In the genomic region with DNA sequence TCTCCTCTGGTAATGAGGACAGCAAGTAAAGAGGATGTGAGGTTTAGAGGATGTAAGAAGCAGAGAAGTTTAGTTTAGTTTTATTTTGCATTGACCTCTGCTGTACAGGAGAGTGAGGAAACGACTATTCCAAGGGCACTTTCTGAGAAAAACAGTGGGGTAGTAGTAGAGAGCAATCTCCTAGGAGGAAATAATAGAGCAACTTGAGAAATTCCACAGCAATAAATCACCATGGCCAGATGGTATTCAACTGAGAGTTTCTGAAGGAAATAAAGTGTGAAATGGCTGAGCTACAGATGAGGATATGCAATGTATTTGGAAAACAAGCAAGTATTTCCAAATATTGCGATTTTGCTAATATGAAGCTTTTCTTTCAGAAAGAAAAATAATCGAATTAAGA, we compare ENCODE assay signal across 14 cellular contexts.
DNase-seq lines count a peak whose midpoint lies in the region; ATAC-seq and TF ChIP-seq lines count a peak whose summit lies in the region.
"Had no signal": no experiment of that assay in that cellular context is flagged by ENCODE, and none has a peak within 500 bp of the region (broad histone marks: within the 10 kb centered on the region; RNA-seq: fewer than 3 reads in every experiment).

No MANE protein-coding gene starts in this region.

- H3K27ac ChIP-seq in GM23338 (ENCODE audit: low read depth) = no peak overlapping the region
- H3K27ac ChIP-seq in SK-N-SH (ENCODE audit: low read depth in 2 of 2, low read length in 1 of 2) = peak overlapping the region; percentile 49 to 82
- no peak overlapping the region for H3K27ac ChIP-seq in vagina
- H3K27ac ChIP-seq: pancreas, thoracic aorta had no signal

- no peaks in the 10 kb centered on the region for H3K36me3 Mint-ChIP-seq in GM23338 (ENCODE audit: low read depth)

- CTCF ChIA-PET in SK-N-SH (lab: Yijun Ruan, JAX) = interaction anchor here (10.3 kb wide), 1 partner anchor 17 kb away, joined by 102 read pairs; no protein-coding TSS in a partner anchor

- WGBS in SK-N-SH (ENCODE audit: low lambda C conversion rate) = 59% methylated on average over 3 of the region's 3 CpGs

- no peaks in the 10 kb centered on the region for H3K4me1 ChIP-seq in GM23338 (ENCODE audit: insufficient read depth)
- H3K4me1 ChIP-seq in SK-N-SH (ENCODE audit: control insufficient read depth in 1 of 2, insufficient read depth in 2 of 2, low read depth in 1 of 2, low read length in 1 of 2) = peaks cover 0 to 7% of the 10 kb centered on the region in 2 experiments; a peak in 1 of 4 replicates
- H3K4me1 ChIP-seq in skeletal muscle satellite cell (ENCODE audit: control insufficient read depth, insufficient read depth, low read length) = peaks cover 7% of the 10 kb centered on the region
- H3K4me1 ChIP-seq in vagina = no peaks in the 10 kb centered on the region

- no peaks in the 10 kb centered on the region for H4K20me1 ChIP-seq in GM23338 (replicated peaks; ENCODE audit: insufficient read depth)
- H4K20me1 ChIP-seq in SK-N-SH (ENCODE audit: insufficient read depth) = no peaks in the 10 kb centered on the region

- H3K9me3 Mint-ChIP-seq in GM23338 = no peaks in the 10 kb centered on the region
- H3K9me3 Mint-ChIP-seq: endodermal cell had no signal

- no peak for TF ChIP-seq EP300 in SK-N-SH (IDR thresholded peaks at IDR 0.05; ENCODE audit: borderline replicate concordance in 1 of 2, low read depth in 1 of 2, low read length in 1 of 2)

- H3K4me3 ChIP-seq in GM23338 (no peak overlapping the region), SK-N-SH (ENCODE audit: low read depth in 2 of 2, low read length in 1 of 2) (no peak overlapping the region), fibroblast of villous mesenchyme (ENCODE audit: low read depth, low read length) (no peak overlapping the region), skeletal muscle satellite cell (ENCODE audit: low read length) (no peak overlapping the region), vagina (no peak overlapping the region)
- H3K4me3 ChIP-seq: pancreas, thoracic aorta had no signal

- no peaks in the 10 kb centered on the region for H3K9me2 ChIP-seq in GM23338 (ENCODE audit: insufficient read depth)
- H3K9me2 ChIP-seq in SK-N-SH = no peaks in the 10 kb centered on the region

- intact Hi-C loops in vagina (cut with DNase I) = no loop called here

- no peak for ATAC-seq in GM23338

- H3K4me1 Mint-ChIP-seq in GM23338 = peaks cover 6% of the 10 kb centered on the region; the same call in 2 of the 3 replicates

- no peaks in the 10 kb centered on the region for H3K27me3 Mint-ChIP-seq in GM23338 (ENCODE audit: insufficient read depth, low read depth, poor library complexity)
- H3K27me3 Mint-ChIP-seq: activated naive CD8-positive, alpha-beta T cell had no signal

- H2AFZ ChIP-seq in GM23338 (no peak overlapping the region), SK-N-SH (ENCODE audit: low read depth) (peak overlapping the region; percentile 75; the same call in 1 of the 2 replicates)

- H3F3A ChIP-seq in GM23338 (replicated peaks; ENCODE audit: low read depth) (no peaks in the 10 kb centered on the region), SK-N-SH (replicated peaks; ENCODE audit: insufficient read depth) (no peaks in the 10 kb centered on the region)

- TF ChIP-seq RAD21 in SK-N-SH (IDR thresholded peaks at IDR 0.05; ENCODE audit: low read length) = no peak

- POLR2A ChIA-PET in SK-N-SH (lab: Yijun Ruan, JAX) = no interaction called here

- peak overlapping the region; percentile 22; the same call in 1 of the 2 replicates for H3K27ac Mint-ChIP-seq in GM23338
- H3K27ac Mint-ChIP-seq: activated naive CD8-positive, alpha-beta T cell had no signal

- H3K36me3 ChIP-seq in GM23338 (ENCODE audit: insufficient read depth) = no peaks in the 10 kb centered on the region
- peaks cover 0 to 5% of the 10 kb centered on the region in 2 experiments for H3K36me3 ChIP-seq in SK-N-SH (replicated peaks in 1 of 2; ENCODE audit: control insufficient read depth in 1 of 2, insufficient read depth in 2 of 2, low read length in 1 of 2)
- no peaks in the 10 kb centered on the region for H3K36me3 ChIP-seq in skeletal muscle satellite cell (ENCODE audit: insufficient read depth, low read length)
- H3K36me3 ChIP-seq in vagina = no peaks in the 10 kb centered on the region
- H3K36me3 ChIP-seq: pancreas, thoracic aorta had no signal

- H3K4me3 Mint-ChIP-seq in GM23338 = no peak overlapping the region
- H3K4me3 Mint-ChIP-seq: activated naive CD8-positive, alpha-beta T cell; endodermal cell had no signal

- no peak for TF ChIP-seq POLR2A in vagina (IDR thresholded peaks at IDR 0.05)

- no peaks in the 10 kb centered on the region for H3K79me2 ChIP-seq in GM23338 (replicated peaks; ENCODE audit: insufficient read depth)
- no peaks in the 10 kb centered on the region for H3K79me2 ChIP-seq in SK-N-SH (ENCODE audit: insufficient read depth)

- DNase-seq in GM23338 (ENCODE audit: low spot score) (no peak), SK-N-SH (no peak), fibroblast of villous mesenchyme (ENCODE audit: low read depth) (peak; percentile 83), NCI-H748 (lab: John Stamatoyannopoulos, UW; ENCODE audit: unreplicated experiment) (no peak), NCI-H2227 treated with DMSO at 0.1 percent for 48 hours (lab: John Stamatoyannopoulos, UW) (no peak), vagina (ENCODE audit: extremely low spot score in 2 of 2) (no peak)
- DNase-seq: activated CD4-positive, alpha-beta T cell treated with anti-CD3 and anti-CD28 coated beads, Interleukin-2, amount 50 U/mL, for 48 hours; DND-41; endodermal cell; NCI-H82; pancreas had no signal

- H3K9me3 ChIP-seq in SK-N-SH = 0 out of 2 replicates have a peak, but pooled peaks cover 12% of the 10 kb centered on the region
- H3K9me3 ChIP-seq in skeletal muscle satellite cell (replicated peaks; ENCODE audit: low read length) = no peaks in the 10 kb centered on the region
- H3K9me3 ChIP-seq in vagina = no peaks in the 10 kb centered on the region
- H3K9me3 ChIP-seq: pancreas, thoracic aorta had no signal

- H3K4me2 ChIP-seq in GM23338 (no peak overlapping the region), SK-N-SH (0 out of 2 replicates have a peak overlapping the region, but pooled peaks have one; percentile 18), skeletal muscle satellite cell (ENCODE audit: low read length) (peak overlapping the region; percentile 41)

- no peak for TF ChIP-seq CTCF in GM23338 (conservative IDR thresholded peaks at IDR 0.05; ENCODE audit: low read depth in 2 of 2)
- TF ChIP-seq CTCF in SK-N-SH (IDR thresholded peaks at IDR 0.05) = no peak
- no peak for TF ChIP-seq CTCF in fibroblast of villous mesenchyme (IDR thresholded peaks at IDR 0.05; ENCODE audit: insufficient read depth, low read depth, low read length)
- TF ChIP-seq CTCF in vagina (IDR thresholded peaks at IDR 0.05) = no peak

- H3K27me3 ChIP-seq in GM23338 (ENCODE audit: insufficient read depth) (no peaks in the 10 kb centered on the region), SK-N-SH (ENCODE audit: insufficient read depth) (no peaks in the 10 kb centered on the region), skeletal muscle satellite cell (ENCODE audit: control insufficient read depth, insufficient read depth, low read length) (no peaks in the 10 kb centered on the region), vagina (no peaks in the 10 kb centered on the region)
- H3K27me3 ChIP-seq: pancreas had no signal

- H3K9ac ChIP-seq in SK-N-SH (no peak overlapping the region), skeletal muscle satellite cell (ENCODE audit: low read depth, low read length) (peak overlapping the region; percentile 29)

TF ChIP-seq in GM23338, 12 proteins besides CTCF, POLR2A, EP300 and RAD21 (continues in another document):
- no peak for TF ChIP-seq NANOG (IDR thresholded peaks at IDR 0.05; ENCODE audit: borderline replicate concordance)

TF ChIP-seq in SK-N-SH, 30 proteins besides CTCF, POLR2A, EP300 and RAD21:
- TF ChIP-seq RFX5 (IDR thresholded peaks at IDR 0.05; ENCODE audit: low read length) (no peak), TCF12 (IDR thresholded peaks at IDR 0.05) (peak; percentile 60)

Comparison
In these comparisons a context has a peak if more than half of its experiments do, and no peak if none do; other contexts are left out.
1. H3K27ac ChIP-seq: peak in SK-N-SH (2 of 2); none in GM23338 (single experiment) and vagina (single experiment).